28 cellular contexts compared by ENCODE assay signal in genomic region chr5:32410630-32411029, GRCh38.
"Had no signal": no experiment of that assay in that cellular context is flagged by ENCODE, and none has a peak within 500 bp of the region (broad histone marks: within the 10 kb centered on the region; RNA-seq: fewer than 3 reads in every experiment).

No MANE protein-coding gene starts in this region.

- H3K9me3 Mint-ChIP-seq: effector memory CD8-positive, alpha-beta T cell; immature natural killer cell; memory B cell; natural killer cell; stimulated activated naive CD8-positive, alpha-beta T cell treated with anti-CD3 and anti-CD28 coated beads, Interleukin-15, amount 100 ng/mL, for 72 hours; type B pancreatic cell had no signal

- H3K27ac Mint-ChIP-seq: memory B cell, natural killer cell, type B pancreatic cell had no signal

- H3K27me3 Mint-ChIP-seq: effector memory CD8-positive, alpha-beta T cell; memory B cell; stimulated activated naive CD8-positive, alpha-beta T cell treated with anti-CD3 and anti-CD28 coated beads, Interleukin-15, amount 100 ng/mL, for 72 hours; type B pancreatic cell had no signal

- H3K4me1 Mint-ChIP-seq: stimulated activated naive CD8-positive, alpha-beta T cell treated with anti-CD3 and anti-CD28 coated beads, Interleukin-15, amount 100 ng/mL, for 72 hours had no signal

- H3K4me3 Mint-ChIP-seq: effector memory CD8-positive, alpha-beta T cell; immature natural killer cell; memory B cell; natural killer cell; stimulated activated naive CD8-positive, alpha-beta T cell treated with anti-CD3 and anti-CD28 coated beads, Interleukin-15, amount 100 ng/mL, for 72 hours; type B pancreatic cell had no signal

- DNase-seq: cerebellar nuclear complex; cortex of kidney; effector memory CD8-positive, alpha-beta T cell; erythroblast; esophagus squamous epithelium; foreskin fibroblast; heart right ventricle; hypothalamus; immature natural killer cell; islet precursor cell; kidney glomerular epithelial cell; left colon; natural killer cell; occipital lobe; ovary; posterior cingulate gyrus; retina; stimulated activated CD4-positive, alpha-beta T cell treated with anti-CD3 and anti-CD28 coated beads, Interleukin-12 subunit alpha, Interleukin-12 subunit beta, amount 100 ng/mL, for 4 hours; stimulated activated CD4-positive, alpha-beta T cell treated with anti-CD3 and anti-CD28 coated beads, Interleukin-1b, Interleukin-23, amount 100 ng/mL, for 48 hours; stimulated activated CD4-positive, alpha-beta T cell treated with anti-CD3 and anti-CD28 coated beads, Interleukin-4, amount 100 ng/mL, for 1 hour; stimulated activated CD8-positive, alpha-beta memory T cell treated with anti-CD3 and anti-CD28 coated beads, Interleukin-4, amount 100 ng/mL, for 48 hours; stimulated activated naive CD4-positive, alpha-beta T cell; stimulated activated naive CD8-positive, alpha-beta T cell treated with anti-CD3 and anti-CD28 coated beads, Interleukin-15, amount 100 ng/mL, for 72 hours; tibial artery had no signal

- ATAC-seq: effector memory CD8-positive, alpha-beta T cell; gastroesophageal sphincter; left colon; natural killer cell; sciatic nerve; stimulated activated naive CD8-positive, alpha-beta T cell treated with anti-CD3 and anti-CD28 coated beads, Interleukin-15, amount 100 ng/mL, for 72 hours had no signal
